In genomic region chr2:200155652-200156051, GRCh38 we compare ENCODE assay signal across 22 cellular contexts.
A peak's percentile ranks its signal among the peaks of the same experiment; 100 is the strongest.
DNase-seq lines count a peak whose midpoint lies in the region; TF ChIP-seq lines count a peak whose summit lies in the region.
"Had no signal": no experiment of that assay in that cellular context is flagged by ENCODE, and none has a peak within 500 bp of the region (broad histone marks: within the 10 kb centered on the region; RNA-seq: fewer than 3 reads in every experiment).

No MANE protein-coding gene starts in this region.

- H3K36me3 Mint-ChIP-seq in MCF 10A (ENCODE audit: insufficient read depth, unreplicated experiment): no peaks in the 10 kb centered on the region
- H3K36me3 Mint-ChIP-seq in nephron (ENCODE audit: low read depth): no peaks in the 10 kb centered on the region
- H3K36me3 Mint-ChIP-seq: activated CD4-positive, alpha-beta memory T cell treated with anti-CD3 and anti-CD28 coated beads for 36 hours; stimulated activated effector memory CD8-positive, alpha-beta T cell treated with anti-CD3 and anti-CD28 coated beads, Interleukin-12 subunit alpha, Interleukin-12 subunit beta, amount 100 ng/mL, for 72 hours had no signal

- no peaks in the 10 kb centered on the region for H3K27me3 ChIP-seq in mammary epithelial cell (ENCODE audit: insufficient read depth, low read length)
- H3K27me3 ChIP-seq in esophagus muscularis mucosa: no peaks in the 10 kb centered on the region
- H3K27me3 ChIP-seq in vagina: no peaks in the 10 kb centered on the region
- H3K27me3 ChIP-seq: foreskin keratinocyte, thyroid gland had no signal

- TF ChIP-seq POLR2A in esophagus muscularis mucosa (IDR thresholded peaks at IDR 0.05; ENCODE audit: low read depth): no peak
- TF ChIP-seq POLR2A in vagina (IDR thresholded peaks at IDR 0.05): no peak

- no peak for TF ChIP-seq EP300 in esophagus muscularis mucosa (IDR thresholded peaks at IDR 0.05)

- H3K4me3 Mint-ChIP-seq in MCF 10A (ENCODE audit: unreplicated experiment) (peak overlapping the region; percentile 70), nephron (no peak overlapping the region)
- H3K4me3 Mint-ChIP-seq: activated CD4-positive, alpha-beta memory T cell treated with anti-CD3 and anti-CD28 coated beads for 36 hours; activated naive CD4-positive, alpha-beta T cell treated with anti-CD3 and anti-CD28 coated beads for 36 hours; activated T-cell treated with anti-CD3 and anti-CD28 coated beads, Interleukin-2, amount 50 U/mL, for 4 hours; mesothelial cell of epicardium; neural crest cell; stimulated activated effector memory CD8-positive, alpha-beta T cell treated with anti-CD3 and anti-CD28 coated beads, Interleukin-12 subunit alpha, Interleukin-12 subunit beta, amount 100 ng/mL, for 72 hours had no signal

- no peak overlapping the region for H3K9ac ChIP-seq in mammary epithelial cell (ENCODE audit: insufficient read depth, low read length)
- H3K9ac ChIP-seq: KMS-11 had no signal

- no peaks in the 10 kb centered on the region for H3K4me1 ChIP-seq in mammary epithelial cell (ENCODE audit: insufficient read depth, low read length)
- H3K4me1 ChIP-seq in esophagus muscularis mucosa: peaks cover 0 to 8% (median 6%) of the 10 kb centered on the region in 4 donors
- H3K4me1 ChIP-seq in vagina: no peaks in the 10 kb centered on the region
- H3K4me1 ChIP-seq: foreskin keratinocyte had no signal

- H4K20me1 ChIP-seq in mammary epithelial cell (ENCODE audit: insufficient read depth, low read length): no peaks in the 10 kb centered on the region

- H3K9me3 Mint-ChIP-seq in MCF 10A (ENCODE audit: unreplicated experiment) (peaks cover 11% of the 10 kb centered on the region), nephron (peaks cover 24% of the 10 kb centered on the region)

- DNase-seq in MCF 10A (ENCODE audit: unreplicated experiment): no peak
- no peak for DNase-seq in mammary epithelial cell
- DNase-seq in esophagus muscularis mucosa (ENCODE audit: extremely low spot score): no peak
- DNase-seq in vagina (ENCODE audit: extremely low spot score in 2 of 2): no peak
- no peak for DNase-seq in SW480 (ENCODE audit: low spot score)
- DNase-seq in posterior vena cava (ENCODE audit: low spot score): no peak
- no peak for DNase-seq in activated T-cell treated with anti-CD3 and anti-CD28 coated beads, Interleukin-2, amount 50 U/mL, for 1 hour
- DNase-seq: activated CD4-positive, alpha-beta memory T cell treated with anti-CD3 and anti-CD28 coated beads for 36 hours; activated naive CD4-positive, alpha-beta T cell treated with anti-CD3 and anti-CD28 coated beads for 36 hours; activated T-cell treated with anti-CD3 and anti-CD28 coated beads, Interleukin-2, amount 50 U/mL, for 4 hours; EL; foreskin keratinocyte; NCI-H1048; NCI-H2029 treated with DMSO at 0.1 percent for 48 hours; NCI-H510A treated with DMSO at 0.1 percent for 48 hours; thyroid gland had no signal

- 70% methylated on average over 3 of the region's 3 CpGs for WGBS in mammary epithelial cell (ENCODE audit: low coverage, missing lambda C conversion rate)
- 54% methylated on average over 3 of the region's 3 CpGs for WGBS in esophagus muscularis mucosa

- no peak overlapping the region for H3K27ac ChIP-seq in mammary epithelial cell (ENCODE audit: insufficient read depth, low read depth, low read length)
- H3K27ac ChIP-seq in esophagus muscularis mucosa (replicated peaks in 1 of 4): peak overlapping the region in 2 of 4 donors; percentile 25 to 39
- H3K27ac ChIP-seq in vagina: peak overlapping the region; percentile 3
- H3K27ac ChIP-seq: 22Rv1, foreskin keratinocyte, KMS-11, thyroid gland had no signal

- BruUV-seq in MCF 10A (replicated peaks; lab: Mats Ljungman, UMichigan): no TSS peak
- BruUV-seq in mammary epithelial cell (replicated peaks; lab: Mats Ljungman, UMichigan): no TSS peak

- intact Hi-C loops in MCF 10A (cut with micrococcal nuclease): loop anchor here (5.0 kb wide), 1 partner anchor 152 kb away; the partner anchor contains the start of gene SPATS2L
- intact Hi-C loops in mammary epithelial cell (cut with micrococcal nuclease): loop anchor here (10.0 kb wide), 1 partner anchor 149 kb away; the partner anchor contains the start of gene SPATS2L
- intact Hi-C loops in esophagus muscularis mucosa (cut with DNase I): no loop called here
- intact Hi-C loops in vagina (cut with DNase I): no loop called here
- intact Hi-C loops in posterior vena cava (cut with DNase I): no loop called here

- H3K4me2 ChIP-seq in mammary epithelial cell (ENCODE audit: insufficient read depth, low read depth, low read length): no peak overlapping the region
- H3K4me2 ChIP-seq: KMS-11 had no signal

- no peak overlapping the region for H3K4me3 ChIP-seq in mammary epithelial cell (replicated peaks in 1 of 3; ENCODE audit: insufficient read depth in 1 of 3, low read depth in 2 of 3, low read length in 3 of 3)
- H3K4me3 ChIP-seq in esophagus muscularis mucosa: peak overlapping the region; percentile 39 to 48 (median 44)
- H3K4me3 ChIP-seq in vagina: peak overlapping the region; percentile 8 to 20

- peak overlapping the region; percentile 77 for H3K27ac Mint-ChIP-seq in MCF 10A (ENCODE audit: low read depth, unreplicated experiment)
- H3K27ac Mint-ChIP-seq in nephron: peak overlapping the region in 2 of 3 experiments; percentile 16 to 21
- H3K27ac Mint-ChIP-seq: activated CD4-positive, alpha-beta memory T cell treated with anti-CD3 and anti-CD28 coated beads for 36 hours; activated naive CD4-positive, alpha-beta T cell treated with anti-CD3 and anti-CD28 coated beads for 36 hours; mesothelial cell of epicardium; stimulated activated effector memory CD8-positive, alpha-beta T cell treated with anti-CD3 and anti-CD28 coated beads, Interleukin-12 subunit alpha, Interleukin-12 subunit beta, amount 100 ng/mL, for 72 hours had no signal

- no peak for TF ChIP-seq CTCF in MCF 10A (IDR thresholded peaks at IDR 0.05; ENCODE audit: unreplicated experiment)
- TF ChIP-seq CTCF in mammary epithelial cell (conservative IDR thresholded peaks at IDR 0.05 in 1 of 2, IDR thresholded peaks at IDR 0.05 in 1 of 2; ENCODE audit: extremely low read depth in 1 of 2, insufficient read depth in 1 of 2, low read depth in 1 of 2, low read length in 2 of 2): no peak
- TF ChIP-seq CTCF in esophagus muscularis mucosa (IDR thresholded peaks at IDR 0.05): no peak
- TF ChIP-seq CTCF in nephron (IDR thresholded peaks at IDR 0.05; ENCODE audit: unreplicated experiment in 3 of 3): no peak
- no peak for TF ChIP-seq CTCF in vagina (IDR thresholded peaks at IDR 0.05)

- in situ Hi-C loops in mammary epithelial cell (cut with MboI; ENCODE audit: low sequenced_read_pairs in 2 of 2): no loop called here

- H3K4me1 Mint-ChIP-seq in MCF 10A (ENCODE audit: insufficient read depth, unreplicated experiment) (peaks cover 6% of the 10 kb centered on the region), nephron (peaks cover 28% of the 10 kb centered on the region)

- H3K9me3 ChIP-seq in mammary epithelial cell (replicated peaks; ENCODE audit: insufficient read depth, low read length) (no peaks in the 10 kb centered on the region), esophagus muscularis mucosa (peaks cover 0 to 5% (median 0%) of the 10 kb centered on the region in 4 donors), vagina (no peaks in the 10 kb centered on the region)
- H3K9me3 ChIP-seq: thyroid gland had no signal

- dilution Hi-C loops in mammary epithelial cell (cut with HindIII; ENCODE audit: low sequenced_read_pairs): no loop called here

- no peaks in the 10 kb centered on the region for H3K36me3 ChIP-seq in mammary epithelial cell (ENCODE audit: insufficient read depth, low read length)
- H3K36me3 ChIP-seq in esophagus muscularis mucosa: no peaks in the 10 kb centered on the region
- no peaks in the 10 kb centered on the region for H3K36me3 ChIP-seq in vagina
- H3K36me3 ChIP-seq: thyroid gland had no signal

- POLR2A ChIA-PET in MCF 10A (lab: Yijun Ruan, JAX): interaction anchor here (0.7 to 2.7 kb wide), 8 partner anchors 10 to 290 kb away, joined by 3 to 14 read pairs (median 4); partner anchors contain the start of gene SPATS2L

- no peak overlapping the region for H2AFZ ChIP-seq in mammary epithelial cell (ENCODE audit: low read depth, low read length)

- no peaks in the 10 kb centered on the region for H3K79me2 ChIP-seq in mammary epithelial cell (ENCODE audit: insufficient read depth, low read length)

- CTCF ChIA-PET in MCF 10A (lab: Yijun Ruan, JAX) (no interaction called here), mammary epithelial cell (lab: Charles Lee; ENCODE audit: low non-redundant PET) (no interaction called here)

- H3K27me3 Mint-ChIP-seq in MCF 10A (ENCODE audit: insufficient read depth, unreplicated experiment): no peaks in the 10 kb centered on the region
- H3K27me3 Mint-ChIP-seq in nephron (ENCODE audit: low read depth): no peaks in the 10 kb centered on the region

Comparison
In these comparisons a context has a peak if more than half of its experiments do, and no peak if none do; other contexts are left out.
1. H3K4me3 ChIP-seq: peak in esophagus muscularis mucosa (4 of 4) and vagina (2 of 2); none in mammary epithelial cell (0 of 3).
2. intact Hi-C loops: an anchor here in MCF 10A (5.0 kb wide) and mammary epithelial cell (10.0 kb wide); none called in esophagus muscularis mucosa, vagina and posterior vena cava.